25 cellular contexts compared by ENCODE assay signal in genomic region chrX:46173159-46173558, GRCh38.
A peak's percentile ranks its signal among the peaks of the same experiment; 100 is the strongest.
DNase-seq lines count a peak whose midpoint lies in the region; ATAC-seq, FAIRE-seq and TF ChIP-seq lines count a peak whose summit lies in the region.
"Had no signal": no experiment of that assay in that cellular context is flagged by ENCODE, and none has a peak within 500 bp of the region (broad histone marks: within the 10 kb centered on the region; RNA-seq: fewer than 3 reads in every experiment).

No MANE protein-coding gene starts in this region.

- no peak for FAIRE-seq in HepG2 (lab: Jason Lieb, UNC)
- no peak for FAIRE-seq in K562 (lab: Jason Lieb, UNC)
- FAIRE-seq: GM12878, GM12892, GM18507, GM19239 had no signal

- no peak for TF ChIP-seq RAD21 in HepG2 (CRISPR knock-in tag; IDR thresholded peaks at IDR 0.05)
- TF ChIP-seq RAD21 in K562 (CRISPR knock-in tag; conservative IDR thresholded peaks at IDR 0.05 in 1 of 2, IDR thresholded peaks at IDR 0.05 in 1 of 2): no peak

- TF ChIP-seq EP300 in HepG2 (IDR thresholded peaks at IDR 0.05; ENCODE audit: low read depth in 2 of 2, low read length in 2 of 2) (no peak), HepG2 (CRISPR knock-in tag; IDR thresholded peaks at IDR 0.05; ENCODE audit: borderline replicate concordance) (no peak), K562 (IDR thresholded peaks at IDR 0.05; ENCODE audit: low read length) (no peak)

- H3K27ac ChIP-seq in HepG2 (ENCODE audit: extremely low read length, insufficient read depth, low read length): no peak overlapping the region
- no peak overlapping the region for H3K27ac ChIP-seq in right lobe of liver
- H3K27ac ChIP-seq in K562 (ENCODE audit: extremely low read depth, low read depth, low read length): no peak overlapping the region
- H3K27ac ChIP-seq: 22Rv1, BLaER1 had no signal

- H3K9me1 ChIP-seq in K562 (ENCODE audit: control insufficient read depth, insufficient read depth, low read length): no peaks in the 10 kb centered on the region

- no peak overlapping the region for H3K4me2 ChIP-seq in HepG2 (ENCODE audit: low read depth, low read length)
- H3K4me2 ChIP-seq in K562 (ENCODE audit: insufficient read depth, low read length): no peak overlapping the region
- H3K4me2 ChIP-seq: BLaER1 had no signal

- BruUV-seq in HepG2 (replicated peaks; lab: Mats Ljungman, UMichigan) (no TSS peak), K562 (replicated peaks; lab: Mats Ljungman, UMichigan) (no TSS peak)

- TF ChIP-seq CTCF in HepG2 (CRISPR knock-in tag; IDR thresholded peaks at IDR 0.05): no peak
- TF ChIP-seq CTCF in right lobe of liver (IDR thresholded peaks at IDR 0.05): no peak
- no peak for TF ChIP-seq CTCF in K562 (IDR thresholded peaks at IDR 0.05 in 2 of 3, conservative IDR thresholded peaks at IDR 0.05 in 1 of 3; ENCODE audit: insufficient read depth in 2 of 3, low read depth in 1 of 3, low read length in 3 of 3)

- CTCF ChIA-PET in HepG2 (lab: Yijun Ruan, JAX; ENCODE audit: low intra/inter-chr PET ratio, low total read pairs): no interaction called here
- CTCF ChIA-PET in K562 (lab: Yijun Ruan, JAX; ENCODE audit: low intra/inter-chr PET ratio): no interaction called here

- ATAC-seq in HepG2 (no peak), right lobe of liver (no peak), K562 (no peak), HG02970 (IDR thresholded peaks at IDR 0.05; ENCODE audit: low FRiP score, unreplicated experiment) (no peak), GM21529 (IDR thresholded peaks at IDR 0.05; ENCODE audit: unreplicated experiment) (no peak)
- ATAC-seq: GM12878 had no signal

- no peaks in the 10 kb centered on the region for H4K20me1 ChIP-seq in HepG2 (ENCODE audit: insufficient read depth, low read length)
- no peaks in the 10 kb centered on the region for H4K20me1 ChIP-seq in K562 (replicated peaks; ENCODE audit: control insufficient read depth, insufficient read depth, low read length)
- H4K20me1 ChIP-seq: BLaER1 had no signal

- intact Hi-C loops in HepG2 (cut with micrococcal nuclease; ENCODE audit: unreplicated experiment): no loop called here
- intact Hi-C loops in right lobe of liver (cut with DNase I): no loop called here
- intact Hi-C loops in K562 (cut with micrococcal nuclease): no loop called here

- no peaks in the 10 kb centered on the region for H3K36me3 ChIP-seq in HepG2 (replicated peaks in 1 of 2; ENCODE audit: control insufficient read depth in 1 of 2, insufficient read depth in 2 of 2, low read length in 2 of 2)
- no peaks in the 10 kb centered on the region for H3K36me3 ChIP-seq in right lobe of liver
- no peaks in the 10 kb centered on the region for H3K36me3 ChIP-seq in K562 (ENCODE audit: control insufficient read depth, insufficient read depth, low read length)
- H3K36me3 ChIP-seq: BE2C, BLaER1 had no signal

- H3K79me2 ChIP-seq in HepG2 (ENCODE audit: insufficient read depth, low read length): no peaks in the 10 kb centered on the region
- no peaks in the 10 kb centered on the region for H3K79me2 ChIP-seq in K562 (ENCODE audit: control insufficient read depth, insufficient read depth, low read length)

- H3K4me3 ChIP-seq in HepG2 (replicated peaks in 1 of 3; ENCODE audit: insufficient read depth in 1 of 3, low read depth in 2 of 3, low read length in 3 of 3): no peak overlapping the region
- no peak overlapping the region for H3K4me3 ChIP-seq in right lobe of liver
- no peak overlapping the region for H3K4me3 ChIP-seq in K562
- H3K4me3 ChIP-seq: BLaER1, GM12878 had no signal

- H3K27me3 ChIP-seq in HepG2 (ENCODE audit: control insufficient read depth in 1 of 2, insufficient read depth in 2 of 2, low read length in 2 of 2) (no peaks in the 10 kb centered on the region), right lobe of liver (no peaks in the 10 kb centered on the region), K562 (ENCODE audit: control insufficient read depth in 2 of 2, insufficient read depth in 2 of 2, low read length in 2 of 2) (no peaks in the 10 kb centered on the region)
- H3K27me3 ChIP-seq: BE2C, BLaER1 had no signal

- POLR2A ChIA-PET in HepG2 (lab: Yijun Ruan, JAX): no interaction called here
- POLR2A ChIA-PET in K562 (lab: Yijun Ruan, JAX): interaction anchor here (0.6 kb wide), 1 partner anchor 17 kb away, joined by 3 read pairs; no protein-coding TSS in a partner anchor

- no peak for TF ChIP-seq POLR2A in HepG2 (IDR thresholded peaks at IDR 0.05; ENCODE audit: insufficient read depth in 1 of 2, low read depth in 2 of 2, low read length in 2 of 2)
- TF ChIP-seq POLR2A in right lobe of liver (IDR thresholded peaks at IDR 0.05): no peak
- TF ChIP-seq POLR2A in K562 (conservative IDR thresholded peaks at IDR 0.05): no peak

- DNase-seq in HepG2 (ENCODE audit: low spot score) (no peak), right lobe of liver (no peak), K562 (ENCODE audit: extremely low read depth in 1 of 4, low spot score in 3 of 4) (no peak)
- DNase-seq: ACHN; BE2C; C1 segment of cervical spinal cord; CD4-positive, alpha-beta memory T cell; CD4-positive, CD25-positive, alpha-beta regulatory T cell; CD8-positive, alpha-beta memory T cell; COR-L47; DMS 273 treated with DMSO at 0.1 percent for 48 hours; DMS153; DMS53; DMS79; DND-41; EL; GDM1 had no signal

- H3K4me1 ChIP-seq in HepG2 (ENCODE audit: insufficient read depth, low read length): peaks cover 21% of the 10 kb centered on the region
- H3K4me1 ChIP-seq in right lobe of liver: no peaks in the 10 kb centered on the region
- H3K4me1 ChIP-seq in K562 (replicated peaks in 1 of 2; ENCODE audit: control insufficient read depth in 2 of 2, insufficient read depth in 2 of 2, low read length in 2 of 2): no peaks in the 10 kb centered on the region
- H3K4me1 ChIP-seq: BE2C, BLaER1 had no signal

- in situ Hi-C loops in HepG2 (cut with HindIII; ENCODE audit: extremely low pct_ligation_motif_present, low pct_unique_long_range_greater_than_20kb) (no loop called here), K562 (cut with MboI) (no loop called here)

- H2AFZ ChIP-seq in HepG2 (ENCODE audit: low read length): no peak overlapping the region
- H2AFZ ChIP-seq in K562 (ENCODE audit: low read depth, low read length): no peak overlapping the region

- H3K9ac ChIP-seq in HepG2 (ENCODE audit: insufficient read depth, low read depth, low read length): no peak overlapping the region
- no peak overlapping the region for H3K9ac ChIP-seq in K562 (ENCODE audit: insufficient read depth in 1 of 2, low read depth in 2 of 2, low read length in 2 of 2)
- H3K9ac ChIP-seq: BLaER1 had no signal

- H3K9me3 ChIP-seq in HepG2 (ENCODE audit: low read length): no peaks in the 10 kb centered on the region
- no peaks in the 10 kb centered on the region for H3K9me3 ChIP-seq in right lobe of liver
- H3K9me3 ChIP-seq in K562 (replicated peaks; ENCODE audit: control insufficient read depth, insufficient read depth, low read depth, low read length): no peaks in the 10 kb centered on the region
- H3K9me3 ChIP-seq: BE2C had no signal

TF ChIP-seq in HepG2, 621 proteins besides CTCF, POLR2A, EP300 and RAD21:
- no peak for TF ChIP-seq POGZ (CRISPR knock-in tag; IDR thresholded peaks at IDR 0.05)
- peak; percentile 65 for TF ChIP-seq MAFF (IDR thresholded peaks at IDR 0.05; ENCODE audit: low read depth, low read length)
- peak in 1 of 2 experiments; percentile 63; a peak in 2 of 4 replicates for TF ChIP-seq MAFK (conservative IDR thresholded peaks at IDR 0.05 in 1 of 2, IDR thresholded peaks at IDR 0.05 in 1 of 2; ENCODE audit: low read length in 2 of 2)

TF ChIP-seq in K562, 482 proteins besides CTCF, POLR2A, EP300 and RAD21:
- TF ChIP-seq FUS (optimal IDR thresholded peaks at IDR 0.05; ENCODE audit: low read depth, low read length) (no peak), ZNF316 (IDR thresholded peaks at IDR 0.05) (peak; percentile 45; the same call in 1 of the 2 replicates), KLF1 (tag; IDR thresholded peaks at IDR 0.05) (no peak), TEAD4 (IDR thresholded peaks at IDR 0.05; ENCODE audit: low read length) (no peak), TEAD4 (CRISPR knock-in tag; IDR thresholded peaks at IDR 0.05; ENCODE audit: borderline replicate concordance) (no peak), SMAD4 (CRISPR knock-in tag; conservative IDR thresholded peaks at IDR 0.05) (no peak), EGR1 (conservative IDR thresholded peaks at IDR 0.05) (no peak), C11orf30 (IDR thresholded peaks at IDR 0.05; ENCODE audit: low read depth) (peak; percentile 11; the same call in 1 of the 2 replicates), KLF10 (CRISPR knock-in tag; IDR thresholded peaks at IDR 0.05) (no peak), GTF2A2 (tag; IDR thresholded peaks at IDR 0.05) (no peak), SMAD3 (CRISPR knock-in tag; conservative IDR thresholded peaks at IDR 0.05) (no peak), SMARCA4 (IDR thresholded peaks at IDR 0.05) (no peak), KLF16 (IDR thresholded peaks at IDR 0.05) (no peak), TCFL5 (CRISPR knock-in tag; conservative IDR thresholded peaks at IDR 0.05) (no peak), ZNF644 (tag; IDR thresholded peaks at IDR 0.05; ENCODE audit: low read depth) (no peak), PHTF2 (CRISPR knock-in tag; IDR thresholded peaks at IDR 0.05) (no peak), ZNF384 (IDR thresholded peaks at IDR 0.05; ENCODE audit: low read depth, low read length) (no peak)
TF ChIP-seq in K562: peak in this region for 2.

Comparison
In these comparisons a context has a peak if more than half of its experiments do, and no peak if none do; other contexts are left out.
1. Of the 241 proteins assayed by ChIP-seq in both HepG2 and K562: peak only in HepG2: MAFF; only in K562: none; in both: none; in neither: 239; mixed calls (peak in some experiments, not most) for 1.